Comparison of ENCODE assay signal across 1 cellular context in the genomic region with DNA sequence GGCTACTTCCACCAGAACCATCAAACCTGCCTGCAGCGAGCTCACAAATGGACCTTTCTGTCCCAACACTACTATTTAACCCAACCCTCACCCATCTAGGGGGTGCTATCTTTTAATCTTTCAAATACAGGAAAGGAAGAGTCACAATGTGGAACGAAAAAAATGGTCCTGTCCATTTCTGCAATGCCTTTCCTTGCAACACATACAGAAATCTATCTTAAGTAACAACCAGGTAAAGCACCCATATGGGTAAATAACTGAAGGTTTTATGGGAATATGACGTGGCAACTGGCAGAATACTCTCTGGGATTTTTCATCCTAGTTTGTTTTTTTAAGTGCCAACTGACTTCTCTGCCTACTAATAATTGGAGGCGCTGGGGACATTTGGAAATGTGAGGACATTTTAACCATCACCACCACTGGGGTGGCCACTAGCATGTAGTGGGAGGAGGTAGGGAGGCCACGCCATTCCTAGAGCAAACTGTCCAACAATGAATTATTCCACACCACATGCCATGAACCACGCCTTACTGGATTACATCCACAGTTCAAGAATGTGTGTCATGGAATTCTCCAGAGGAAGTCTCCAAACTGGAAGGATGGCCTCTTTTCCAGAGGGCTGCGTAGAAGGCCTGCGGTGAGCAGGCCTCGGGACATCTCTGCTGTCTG.
TF ChIP-seq lines count a peak whose summit lies in the region.

No MANE protein-coding gene starts in this region.

TF ChIP-seq in HCT116, 20 proteins besides CTCF, POLR2A, EP300 and RAD21 (continued from another document):
- TF ChIP-seq SIN3A (IDR thresholded peaks at IDR 0.05; ENCODE audit: low read depth) (no peak), CBX3 (IDR thresholded peaks at IDR 0.05; ENCODE audit: low read depth) (no peak), EZH2phosphoT487 (IDR thresholded peaks at IDR 0.05; ENCODE audit: borderline replicate concordance) (no peak), FOSL1 (IDR thresholded peaks at IDR 0.05; ENCODE audit: low read depth) (no peak), EGR1 (IDR thresholded peaks at IDR 0.05; ENCODE audit: low read depth) (no peak), POLR2AphosphoS5 (IDR thresholded peaks at IDR 0.05; ENCODE audit: low read depth, low read length) (no peak), YY1 (IDR thresholded peaks at IDR 0.05; ENCODE audit: extremely low read depth, insufficient replicate concordance, low read depth, low read length) (no peak), SRF (IDR thresholded peaks at IDR 0.05; ENCODE audit: low read depth) (no peak)
- TF ChIP-seq, protein P1, sequence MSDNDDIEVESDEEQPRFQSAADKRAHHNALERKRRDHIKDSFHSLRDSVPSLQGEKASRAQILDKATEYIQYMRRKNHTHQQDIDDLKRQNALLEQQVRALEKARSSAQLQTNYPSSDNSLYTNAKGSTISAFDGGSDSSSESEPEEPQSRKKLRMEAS (IDR thresholded peaks at IDR 0.05): no peak; the same call in 1 of the 2 replicates
TF ChIP-seq in HCT116: peak in this region for 0.
